26 cellular contexts compared by ENCODE assay signal in the genomic region with DNA sequence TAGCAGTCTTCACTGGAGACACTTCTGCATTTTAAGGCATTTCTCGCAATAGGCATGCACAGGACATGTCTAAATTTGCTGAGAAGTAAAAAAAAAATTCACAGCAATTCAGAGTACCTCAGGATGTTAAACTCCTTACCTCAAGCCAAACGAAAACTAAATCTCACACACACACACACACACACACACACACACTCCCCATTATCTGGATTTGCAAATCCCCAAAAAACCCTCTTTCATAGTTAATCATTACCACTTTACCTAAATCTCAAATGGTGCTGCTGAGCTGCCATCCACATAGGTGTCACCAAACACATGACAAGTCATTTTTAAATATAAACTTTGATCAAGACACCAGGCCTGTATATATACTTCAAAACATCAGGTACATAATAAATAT. TPM values are rescaled to one million over a fixed set of nuclear protein-coding genes. Genes with fewer than 3 reads are reported as not detected.
DNase-seq lines count a peak whose midpoint lies in the region; ATAC-seq and TF ChIP-seq lines count a peak whose summit lies in the region.
"Had no signal": no experiment of that assay in that cellular context is flagged by ENCODE, and none has a peak within 500 bp of the region (broad histone marks: within the 10 kb centered on the region; RNA-seq: fewer than 3 reads in every experiment).

No MANE protein-coding gene starts in this region.

- H3K4me1 ChIP-seq in heart right ventricle (peaks cover 0 to 54% (median 12%) of the 10 kb centered on the region in 9 donors), OCI-LY3 (ENCODE audit: low read length) (peaks cover 33% of the 10 kb centered on the region), PC-9 (replicated peaks; ENCODE audit: insufficient read depth) (no peaks in the 10 kb centered on the region)
- H3K4me1 ChIP-seq: Peyer's patch had no signal

- H4K20me1 ChIP-seq in OCI-LY3 (ENCODE audit: insufficient read depth, low read length) (no peaks in the 10 kb centered on the region), PC-9 (ENCODE audit: insufficient read depth) (no peaks in the 10 kb centered on the region)

- peaks cover 14% of the 10 kb centered on the region for H3K36me3 Mint-ChIP-seq in nephron (ENCODE audit: low read depth)

- CTCF ChIA-PET in PC-9 (lab: Charles Lee): no interaction called here

- H3K9me2 ChIP-seq in PC-9 (ENCODE audit: insufficient read depth): no peaks in the 10 kb centered on the region; the same call in 1 of the 2 replicates

- H3K27ac Mint-ChIP-seq in nephron: peak overlapping the region in 2 of 3 experiments; percentile 6 to 33

- H3K36me3 ChIP-seq in heart right ventricle (no peaks in the 10 kb centered on the region), OCI-LY3 (replicated peaks; ENCODE audit: low read depth, low read length) (no peaks in the 10 kb centered on the region), PC-9 (ENCODE audit: low read depth) (no peaks in the 10 kb centered on the region)
- H3K36me3 ChIP-seq: Peyer's patch had no signal

- peaks cover 0 to 4% (median 0%) of the 10 kb centered on the region in 11 donors for H3K9me3 ChIP-seq in heart right ventricle
- H3K9me3 ChIP-seq in OCI-LY3 (ENCODE audit: insufficient read depth, low read length): no peaks in the 10 kb centered on the region
- no peaks in the 10 kb centered on the region for H3K9me3 ChIP-seq in PC-9 (ENCODE audit: insufficient read depth, low read depth)
- H3K9me3 ChIP-seq: Peyer's patch had no signal

- H3K4me3 ChIP-seq in heart right ventricle (no peak overlapping the region), OCI-LY3 (ENCODE audit: low read length) (no peak overlapping the region), PC-9 (no peak overlapping the region)
- H3K4me3 ChIP-seq: Peyer's patch, SK-N-MC had no signal

- no peak overlapping the region for H3K4me3 Mint-ChIP-seq in nephron

- H3K9ac ChIP-seq in OCI-LY3 (ENCODE audit: low read length): no peak overlapping the region

- TF ChIP-seq CTCF in heart right ventricle (IDR thresholded peaks at IDR 0.05) (no peak), OCI-LY3 (IDR thresholded peaks at IDR 0.05; ENCODE audit: low read depth, low read length) (no peak), nephron (IDR thresholded peaks at IDR 0.05; ENCODE audit: unreplicated experiment in 3 of 3) (no peak), PC-9 (conservative IDR thresholded peaks at IDR 0.05) (no peak)

- H2AFZ ChIP-seq in OCI-LY3 (ENCODE audit: low read depth, low read length): no peak overlapping the region
- H2AFZ ChIP-seq in PC-9: no peak overlapping the region

- intact Hi-C loops in heart right ventricle (cut with DNase I): loop anchor here in 1 of 10 donors (10.0 kb wide), 1 partner anchor 63 kb away; no protein-coding TSS in a partner anchor
- intact Hi-C loops in Right ventricle myocardium inferior (cut with DNase I): no loop called here
- intact Hi-C loops in PC-9 (cut with micrococcal nuclease; ENCODE audit: unreplicated experiment): no loop called here

- H3K27me3 ChIP-seq in heart right ventricle: no peaks in the 10 kb centered on the region
- H3K27me3 ChIP-seq in OCI-LY3 (ENCODE audit: low read depth, low read length): no peaks in the 10 kb centered on the region
- H3K27me3 ChIP-seq in PC-9 (ENCODE audit: insufficient read depth, low read depth): no peaks in the 10 kb centered on the region
- H3K27me3 ChIP-seq: Peyer's patch had no signal

- H3K27me3 Mint-ChIP-seq in nephron (ENCODE audit: low read depth): no peaks in the 10 kb centered on the region

- DNase-seq in heart right ventricle: no peak
- DNase-seq in Right ventricle myocardium inferior (ENCODE audit: missing footprints): no peak
- DNase-seq in PC-9: no peak
- DNase-seq: Calu3, DMS153, DND-41, GOT3, HCEC 1CT, Karpas-422, NCI-H1092 treated with DMSO at 0.1 percent for 48 hours, NCI-H1436, NCI-H187, NCI-H2081 treated with DMSO at 0.1 percent for 48 hours, NCI-H2171, NCI-H226, NCI-H510A, NCI-H69, Peyer's patch, SIG-M5 had no signal

- BruUV-seq in PC-9 (replicated peaks; lab: Mats Ljungman, UMichigan): no TSS peak

- H3K79me2 ChIP-seq in OCI-LY3 (ENCODE audit: low read length) (no peaks in the 10 kb centered on the region), PC-9 (ENCODE audit: low read depth) (no peaks in the 10 kb centered on the region)

- peak overlapping the region in 7 of 10 donors; percentile 56 to 87 (median 85) for H3K27ac ChIP-seq in heart right ventricle
- no peak overlapping the region for H3K27ac ChIP-seq in OCI-LY3 (ENCODE audit: low read length)
- H3K27ac ChIP-seq in PC-9: no peak overlapping the region
- H3K27ac ChIP-seq: HL-60, SK-N-MC had no signal

- 0 out of 2 replicates have a peak overlapping the region, but pooled peaks have one; percentile 59 for H3K4me2 ChIP-seq in OCI-LY3 (ENCODE audit: low read length)
- no peak overlapping the region for H3K4me2 ChIP-seq in PC-9

- ATAC-seq in heart right ventricle: no peak
- no peak for ATAC-seq in Right ventricle myocardium inferior
- no peak for ATAC-seq in HG03565 (IDR thresholded peaks at IDR 0.05; ENCODE audit: unreplicated experiment)
- no peak for ATAC-seq in HG02623 (IDR thresholded peaks at IDR 0.05; ENCODE audit: unreplicated experiment)

- H3K4me1 Mint-ChIP-seq in nephron: peaks cover 42% of the 10 kb centered on the region

- no peaks in the 10 kb centered on the region for H3K9me3 Mint-ChIP-seq in nephron

- POLR2A ChIA-PET in PC-9 (lab: Charles Lee; ENCODE audit: unreplicated experiment): interaction anchor here (0.6 kb wide), 1 partner anchor 1292 kb away, joined by 3 read pairs; no protein-coding TSS in a partner anchor

- 66 to 68% methylated on average over 2 of the region's 2 CpGs for WGBS in heart right ventricle, 2 donors

- no peaks in the 10 kb centered on the region for H3F3A ChIP-seq in PC-9 (ENCODE audit: insufficient read depth, low read depth)

RNA-seq across cellular contexts. Expression of a gene that starts 31.8 kb away (rescaled TPM):
- 100 to 1,000 TPM in 4 of 10 donors, 10 to 100 TPM in 6; 34.0 to 131 (median 81.6) TPM for total RNA-seq in heart right ventricle
- polyA plus RNA-seq in heart right ventricle: 10 to 100 TPM in 1 of 2 donors, 1 to 10 TPM in 1; 7.0 to 19.4 TPM
- 46.1 TPM for total RNA-seq in Right ventricle myocardium inferior
- 2.5 and 3.2 TPM in 2 replicates for total RNA-seq in PC-9 (2021)
- total RNA-seq: OCI-LY7 had no signal

Comparison
In these comparisons a context has a peak if more than half of its experiments do, and no peak if none do; other contexts are left out.
1. H3K27ac ChIP-seq: peak in heart right ventricle (7 of 10); none in OCI-LY3 (single experiment) and PC-9 (single experiment).